26 cellular contexts compared by ENCODE assay signal in the genomic region with DNA sequence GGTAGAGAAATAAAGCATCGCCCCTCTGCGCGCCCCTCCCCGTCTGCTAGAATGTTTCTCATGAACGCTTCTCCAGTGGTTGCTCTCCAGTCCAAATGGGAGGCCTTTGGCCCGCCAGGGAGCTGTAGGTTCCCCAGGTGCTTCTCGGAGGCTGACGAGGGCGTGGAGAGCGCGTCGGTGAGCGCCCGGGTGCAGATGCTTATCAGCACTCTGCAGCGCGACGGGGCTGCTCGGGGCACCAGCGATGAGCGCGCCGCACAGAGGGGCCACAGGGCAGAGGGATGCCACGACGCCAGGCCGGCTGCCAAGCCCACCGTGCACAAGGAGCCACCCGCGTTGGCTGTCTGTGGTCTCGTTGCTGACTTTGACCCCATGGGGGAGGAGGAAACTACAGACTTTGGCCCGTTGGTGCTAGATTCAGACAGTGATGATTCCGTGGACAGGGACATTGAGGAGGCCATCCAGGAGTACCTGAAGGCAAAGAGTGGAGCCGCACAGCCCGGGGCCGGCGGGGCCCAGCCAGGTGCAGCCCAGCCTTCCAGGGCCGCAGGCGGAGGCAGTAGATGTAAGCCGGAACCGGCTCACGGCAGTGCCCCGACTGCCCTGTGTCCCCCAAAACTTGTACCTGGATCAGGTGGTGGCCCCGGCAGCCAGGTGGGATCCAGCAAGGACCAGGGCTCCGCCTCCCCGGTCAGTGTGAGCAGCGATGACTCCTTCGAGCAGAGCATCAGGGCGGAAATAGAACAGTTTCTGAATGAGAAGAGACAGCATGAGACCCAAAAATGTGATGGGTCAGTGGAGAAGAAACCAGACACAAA. TPM values are rescaled to one million over a fixed set of nuclear protein-coding genes. Genes with fewer than 3 reads are reported as not detected.
"Had no signal": no experiment of that assay in that cellular context is flagged by ENCODE, and none has a peak within 500 bp of the region (broad histone marks: within the 10 kb centered on the region; RNA-seq: fewer than 3 reads in every experiment).

No MANE protein-coding gene starts in this region.

- ATAC-seq: Panc1, PC-3 had no signal

- H3K9me3 ChIP-seq: SK-N-SH had no signal

- H3K9ac ChIP-seq: KMS-11, SK-N-SH had no signal

- H3K27ac ChIP-seq: KMS-11, RWPE1 had no signal

- DNase-seq: IMR-90, Kasumi-1, MM.1S, NCI-H1092 treated with DMSO at 0.1 percent for 48 hours, NCI-H1436, NCI-H187, NCI-H2029, NCI-H2081 treated with DMSO at 0.1 percent for 48 hours, NCI-H2171, NCI-H226, NCI-H446, NCI-H510A, NCI-H524 treated with DMSO at 0.1 percent for 48 hours, NCI-H69, NCI-H774, PC-3, SHP77, SK-N-SH, SW 1271 had no signal

RNA-seq across cellular contexts. Expression of a gene that starts 36.6 kb away (rescaled TPM):
- total RNA-seq: HT-29, IMR-90, M059J, OCI-LY7, PC-3, SK-MEL-5 had no signal
- polyA plus RNA-seq: IMR-90, SK-N-SH had no signal
